12 cellular contexts compared by ENCODE assay signal in genomic region chr12:108852674-108853073, GRCh38. TPM values are rescaled to one million over a fixed set of nuclear protein-coding genes. Genes with fewer than 3 reads are reported as not detected.
DNase-seq lines count a peak whose midpoint lies in the region; ATAC-seq, FAIRE-seq and TF ChIP-seq lines count a peak whose summit lies in the region.
"Had no signal": no experiment of that assay in that cellular context is flagged by ENCODE, and none has a peak within 500 bp of the region (broad histone marks: within the 10 kb centered on the region; RNA-seq: fewer than 3 reads in every experiment).

No MANE protein-coding gene starts in this region.

- H3K9ac ChIP-seq in endothelial cell of umbilical vein (replicated peaks; ENCODE audit: extremely low read depth, insufficient read depth, low read length): peak overlapping the region; percentile 98

- no peak overlapping the region for H3K4me3 ChIP-seq in right cardiac atrium (ENCODE audit: low read length)
- H3K4me3 ChIP-seq in endothelial cell of umbilical vein (replicated peaks in 1 of 3; ENCODE audit: insufficient read depth in 1 of 3, low read depth in 1 of 3, low read length in 3 of 3): peak overlapping the region in 2 of 3 experiments; percentile 47 to 74
- peak overlapping the region; percentile 16 for H3K4me3 ChIP-seq in osteoblast (ENCODE audit: insufficient read depth, low read length)

- TF ChIP-seq CTCF in endothelial cell of umbilical vein (IDR thresholded peaks at IDR 0.05; ENCODE audit: extremely low read depth in 1 of 2, insufficient read depth in 1 of 2, low read depth in 1 of 2, low read length in 2 of 2): no peak
- no peak for TF ChIP-seq CTCF in osteoblast (IDR thresholded peaks at IDR 0.05; ENCODE audit: extremely low read depth, low read depth, low read length)

- H3K4me2 ChIP-seq in endothelial cell of umbilical vein (ENCODE audit: insufficient read depth, low read length): peak overlapping the region; percentile 89
- peak overlapping the region; percentile 96 for H3K4me2 ChIP-seq in osteoblast (ENCODE audit: insufficient read depth, low read length)

- dilution Hi-C loops in endothelial cell of umbilical vein (cut with MboI; ENCODE audit: extremely low pct_ligation_motif_present, low sequenced_read_pairs): no loop called here

- H4K20me1 ChIP-seq in endothelial cell of umbilical vein (replicated peaks; ENCODE audit: control insufficient read depth, extremely low read depth, insufficient read depth, low read length): no peaks in the 10 kb centered on the region
- peaks cover 4% of the 10 kb centered on the region for H4K20me1 ChIP-seq in osteoblast (ENCODE audit: insufficient read depth, low read length)

- no peaks in the 10 kb centered on the region for H3K9me1 ChIP-seq in endothelial cell of umbilical vein (replicated peaks; ENCODE audit: control insufficient read depth, extremely low read depth, insufficient read depth, low read length)

- DNase-seq in right cardiac atrium (peak in 1 of 3 donors; percentile 59), left cardiac atrium (no peak), endothelial cell of umbilical vein (ENCODE audit: low read depth, low spot score) (peak; percentile 99), osteoblast (ENCODE audit: insufficient read length, low spot score, missing footprints) (no peak), D341Med (ENCODE audit: low spot score) (no peak), T-helper 9 cell (no peak)
- DNase-seq in stimulated activated CD4-positive, alpha-beta T cell treated with anti-CD3 and anti-CD28 coated beads, Interleukin-12 subunit alpha, Interleukin-12 subunit beta, amount 100 ng/mL, for 4 hours: no peak
- DNase-seq: activated CD4-positive, alpha-beta T cell treated with anti-CD3 and anti-CD28 coated beads, Interleukin-2, amount 50 U/mL, for 1 hour; activated naive CD4-positive, alpha-beta T cell treated with anti-CD3 and anti-CD28 coated beads, Interleukin-2, amount 10 ng/mL, durations not matched to agents 7 days and 5 days; NCI-H2227 treated with DMSO at 0.1 percent for 48 hours had no signal

- H3K27ac ChIP-seq in right cardiac atrium (ENCODE audit: low read length): peak overlapping the region; percentile 97
- peak overlapping the region; percentile 98 for H3K27ac ChIP-seq in endothelial cell of umbilical vein (ENCODE audit: insufficient read depth, low read depth, low read length)
- H3K27ac ChIP-seq in osteoblast (ENCODE audit: low read depth, low read length): peak overlapping the region; percentile 100

- BruUV-seq in endothelial cell of umbilical vein (replicated peaks; lab: Mats Ljungman, UMichigan): no TSS peak

- TF ChIP-seq POLR2A in endothelial cell of umbilical vein (IDR thresholded peaks at IDR 0.05; ENCODE audit: low read depth, low read length): peak; percentile 66

- CTCF ChIA-PET in endothelial cell of umbilical vein (lab: Charles Lee): interaction anchor here (0.8 to 5.3 kb wide), 16 partner anchors 9 to 188 kb away, joined by 3 to 67 read pairs (median 5); no protein-coding TSS in a partner anchor

- intact Hi-C loops in right cardiac atrium (cut with DNase I): loop anchor here in 3 of 4 donors (10.0 kb wide), 2 partner anchors 48 to 288 kb away; partner anchors contain the start of genes ISCU (in 1 of the 3) and SART3 (in 1 of the 3)
- intact Hi-C loops in left cardiac atrium (cut with DNase I): loop anchor here in 1 of 2 donors (10.0 kb wide), 2 partner anchors 188 to 288 kb away; partner anchors contain the start of genes ISCU and SART3
- intact Hi-C loops in endothelial cell of umbilical vein (cut with micrococcal nuclease): loop anchor here (1.0 to 5.0 kb wide), 4 partner anchors 205 to 610 kb away; partner anchors contain the start of genes FICD and UNG

- POLR2A ChIA-PET in endothelial cell of umbilical vein (lab: Charles Lee): interaction anchor here (0.7 to 4.8 kb wide), 4 partner anchors 14 to 291 kb away, joined by 3 to 41 read pairs (median 15); partner anchors contain the start of gene SART3

- FAIRE-seq in endothelial cell of umbilical vein (lab: Jason Lieb, UNC): peak; percentile 98

- 27% methylated on average over 11 of the region's 11 CpGs for WGBS in right cardiac atrium

- H2AFZ ChIP-seq in endothelial cell of umbilical vein (ENCODE audit: low read depth, low read length) (no peak overlapping the region), osteoblast (ENCODE audit: low read length) (no peak overlapping the region)

- H3K27me3 ChIP-seq in right cardiac atrium (ENCODE audit: control insufficient read depth, insufficient read depth) (no peaks in the 10 kb centered on the region), endothelial cell of umbilical vein (ENCODE audit: control insufficient read depth in 2 of 2, insufficient read depth in 2 of 2, low read length in 2 of 2) (no peaks in the 10 kb centered on the region), osteoblast (ENCODE audit: insufficient read depth, low read length) (no peaks in the 10 kb centered on the region)

- H3K9me3 ChIP-seq in right cardiac atrium (ENCODE audit: control insufficient read depth, low read length) (no peaks in the 10 kb centered on the region), endothelial cell of umbilical vein (replicated peaks; ENCODE audit: control insufficient read depth, insufficient read depth, low read length) (no peaks in the 10 kb centered on the region), osteoblast (ENCODE audit: low read depth, low read length) (no peaks in the 10 kb centered on the region)

- H3K36me3 ChIP-seq in endothelial cell of umbilical vein (ENCODE audit: control insufficient read depth in 2 of 2, extremely low read depth in 1 of 2, insufficient read depth in 2 of 2, low read length in 2 of 2) (peaks cover 9 to 11% of the 10 kb centered on the region in 2 experiments), osteoblast (ENCODE audit: insufficient read depth, low read length) (peaks cover 53% of the 10 kb centered on the region)

- H3K79me2 ChIP-seq in endothelial cell of umbilical vein (ENCODE audit: control insufficient read depth, insufficient read depth, low read length): peaks cover 54% of the 10 kb centered on the region
- peaks cover 85% of the 10 kb centered on the region for H3K79me2 ChIP-seq in osteoblast (ENCODE audit: insufficient read depth, low read length)

- H3K4me1 ChIP-seq in right cardiac atrium (ENCODE audit: control insufficient read depth, insufficient read depth, low read length) (peaks cover 24% of the 10 kb centered on the region), endothelial cell of umbilical vein (ENCODE audit: control insufficient read depth, extremely low read depth, insufficient read depth, low read length) (peaks cover 52% of the 10 kb centered on the region), osteoblast (ENCODE audit: insufficient read depth, low read length) (peaks cover 57% of the 10 kb centered on the region)

- ATAC-seq in right cardiac atrium: peak in 1 of 2 donors; percentile 11
- no peak for ATAC-seq in left cardiac atrium
- no peak for ATAC-seq in HG02981 (IDR thresholded peaks at IDR 0.05; ENCODE audit: unreplicated experiment)

TF ChIP-seq in endothelial cell of umbilical vein, 7 proteins besides CTCF, POLR2A, EP300 and RAD21:
- TF ChIP-seq FOS (IDR thresholded peaks at IDR 0.05; ENCODE audit: borderline replicate concordance, insufficient read depth, low read length) (peak; percentile 62), POLR2AphosphoS5 (IDR thresholded peaks at IDR 0.05; ENCODE audit: insufficient read depth, low read depth, low read length) (peak; percentile 86), GATA2 (IDR thresholded peaks at IDR 0.05; ENCODE audit: insufficient read depth, insufficient read length, low read depth, low read length) (peak; percentile 84), JUN (IDR thresholded peaks at IDR 0.05; ENCODE audit: borderline replicate concordance, insufficient read depth, insufficient read length, low read depth) (peak; percentile 35), MAX (IDR thresholded peaks at IDR 0.05; ENCODE audit: insufficient read depth, insufficient read length) (no peak), MYC (IDR thresholded peaks at IDR 0.05; ENCODE audit: low read depth, low read length) (no peak)
TF ChIP-seq in endothelial cell of umbilical vein: peak in this region for 4.

RNA-seq across cellular contexts. Expression of gene SSH1, which starts 4.7 kb away (rescaled TPM):
- total RNA-seq in right cardiac atrium: 10 to 100 TPM; 39.2 to 46.6 (median 41.5) TPM
- 11.6 TPM for polyA plus RNA-seq in right cardiac atrium
- total RNA-seq in left cardiac atrium: 10 to 100 TPM; 30.4 to 46.0 TPM
- 57.5 and 71.4 TPM in 2 replicates for total RNA-seq in endothelial cell of umbilical vein
- 20.2 and 20.6 TPM in 2 replicates for polyA plus RNA-seq in endothelial cell of umbilical vein
- polyA plus RNA-seq in endothelial cell of umbilical vein (2011; cell fraction: cytosol; rRNA removed): 14.9 and 18.6 TPM in 2 replicates
- polyA plus RNA-seq in endothelial cell of umbilical vein (2011; cell fraction: nucleus; rRNA removed): 81.2 and 96.3 TPM in 2 replicates
- 24.5 and 25.2 TPM in 2 replicates for polyA plus RNA-seq in endothelial cell of umbilical vein (2012)
- 93.7 and 104 TPM in 2 replicates for polyA minus RNA-seq in endothelial cell of umbilical vein
- polyA minus RNA-seq in endothelial cell of umbilical vein (2011; cell fraction: cytosol; rRNA and poly(A)+ RNA removed): 11.3 TPM
- polyA minus RNA-seq in endothelial cell of umbilical vein (2011; cell fraction: nucleus; rRNA and poly(A)+ RNA removed): 107 and 110 TPM in 2 replicates
- 31.8 and 34.2 TPM in 2 replicates for total RNA-seq in osteoblast

RNA-seq across cellular contexts. Expression of gene DAO, which starts 27.2 kb away (rescaled TPM):
- total RNA-seq in right cardiac atrium: not detected
- polyA plus RNA-seq in right cardiac atrium: not detected
- total RNA-seq in left cardiac atrium: not detected
- not detected in 2 replicates for total RNA-seq in endothelial cell of umbilical vein
- polyA plus RNA-seq in endothelial cell of umbilical vein: not detected in 2 replicates
- not detected in 2 replicates for polyA plus RNA-seq in endothelial cell of umbilical vein (2011; cell fraction: cytosol; rRNA removed)
- not detected in 2 replicates for polyA plus RNA-seq in endothelial cell of umbilical vein (2011; cell fraction: nucleus; rRNA removed)
- not detected in 2 replicates for polyA plus RNA-seq in endothelial cell of umbilical vein (2012)
- not detected in 2 replicates for polyA minus RNA-seq in endothelial cell of umbilical vein
- polyA minus RNA-seq in endothelial cell of umbilical vein (2011; cell fraction: cytosol; rRNA and poly(A)+ RNA removed): not detected
- polyA minus RNA-seq in endothelial cell of umbilical vein (2011; cell fraction: nucleus; rRNA and poly(A)+ RNA removed): not detected in 2 replicates
- not detected in 2 replicates for total RNA-seq in osteoblast
- total RNA-seq: SK-MEL-5 had no signal
